ENCODE assay signal across 8 cellular contexts in the genomic region with DNA sequence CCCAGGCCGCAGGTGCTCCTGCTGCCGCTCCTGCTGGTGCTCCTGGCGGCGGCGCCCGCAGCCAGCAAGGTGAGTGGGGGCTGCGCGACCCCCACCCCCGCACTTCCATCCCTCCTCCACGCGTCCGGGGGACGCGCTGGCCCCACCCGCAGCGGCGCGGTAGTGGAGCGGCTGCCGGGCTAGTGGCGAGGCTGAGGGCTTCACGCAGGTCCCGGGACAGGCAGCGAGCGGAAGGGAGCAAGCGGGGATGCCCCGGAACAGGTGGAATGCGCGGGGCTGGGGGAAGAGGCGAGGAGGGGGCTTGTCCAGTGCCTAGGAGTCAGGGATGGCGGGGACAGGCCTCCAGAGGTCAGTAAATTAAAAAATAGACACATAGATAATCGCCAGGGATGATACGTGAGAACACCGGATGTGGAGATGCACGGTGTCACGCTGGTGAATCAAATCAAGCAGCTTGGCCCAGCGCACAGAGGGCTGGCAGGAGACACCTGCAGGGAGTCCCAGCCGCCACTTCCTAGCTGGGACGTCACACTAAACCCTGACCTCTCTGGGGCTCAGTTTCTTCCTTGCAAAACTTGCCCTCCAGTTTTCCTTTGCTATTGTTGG. TPM values are rescaled to one million over a fixed set of nuclear protein-coding genes. Genes with fewer than 3 reads are reported as not detected.
A peak's percentile ranks its signal among the peaks of the same experiment; 100 is the strongest.
DNase-seq lines count a peak whose midpoint lies in the region; ATAC-seq and TF ChIP-seq lines count a peak whose summit lies in the region.

No MANE protein-coding gene starts in this region.

- H3K4me2 ChIP-seq in KMS-11 (peak overlapping the region; percentile 72), mesendoderm (ENCODE audit: low read length) (peak overlapping the region; percentile 77)

- H3K4me1 ChIP-seq in KMS-11 (ENCODE audit: low read depth, poor library complexity, severe bottlenecking) (peaks cover 10% of the 10 kb centered on the region), mesendoderm (ENCODE audit: control insufficient read depth, low read depth, low read length) (no peaks in the 10 kb centered on the region)

- H4K20me1 ChIP-seq in KMS-11 (ENCODE audit: insufficient read depth), result no peaks in the 10 kb centered on the region

- H3K4ac ChIP-seq in mesendoderm (ENCODE audit: low read depth, low read length), result no peak overlapping the region

- H3K9ac ChIP-seq in KMS-11 (peak overlapping the region; percentile 85), mesendoderm (ENCODE audit: low read length) (peak overlapping the region; percentile 36)

- H2AK5ac ChIP-seq in mesendoderm (ENCODE audit: low read length), result no peak overlapping the region

- peak overlapping the region; percentile 77 for H2AFZ ChIP-seq in KMS-11 (ENCODE audit: low read depth)

- H3K4me3 Mint-ChIP-seq in central memory CD8-positive, alpha-beta T cell, result peak overlapping the region; percentile 34

- no peak overlapping the region for H4K5ac ChIP-seq in mesendoderm (ENCODE audit: low read length)

- peaks cover 2% of the 10 kb centered on the region for H3K36me3 Mint-ChIP-seq in central memory CD8-positive, alpha-beta T cell (ENCODE audit: insufficient read depth)

- TF ChIP-seq CTCF in KMS-11 (conservative IDR thresholded peaks at IDR 0.05; ENCODE audit: low read depth, low read length), result no peak

- H3K79me2 ChIP-seq in KMS-11 (ENCODE audit: insufficient read depth, low read depth) (no peaks in the 10 kb centered on the region), mesendoderm (ENCODE audit: control insufficient read depth, insufficient read depth, low read length) (no peaks in the 10 kb centered on the region)

- no peaks in the 10 kb centered on the region for H3K36me3 ChIP-seq in KMS-11 (ENCODE audit: insufficient read depth)
- no peaks in the 10 kb centered on the region for H3K36me3 ChIP-seq in mesendoderm (ENCODE audit: control insufficient read depth, insufficient read depth, low read length)

- H3K27me3 Mint-ChIP-seq in central memory CD8-positive, alpha-beta T cell, result peaks cover 70% of the 10 kb centered on the region

- no peak overlapping the region for H3K18ac ChIP-seq in mesendoderm (ENCODE audit: low read length)

- no peak overlapping the region for H2BK120ac ChIP-seq in mesendoderm (ENCODE audit: low read depth, low read length)

- no peaks in the 10 kb centered on the region for H3K27me3 ChIP-seq in KMS-11 (ENCODE audit: insufficient read depth, low read depth)
- peaks cover 8% of the 10 kb centered on the region for H3K27me3 ChIP-seq in mesendoderm (ENCODE audit: insufficient read depth, low read length, poor library complexity)

- H3K23ac ChIP-seq in mesendoderm (ENCODE audit: low read length), result no peak overlapping the region

- H3K27ac ChIP-seq in KMS-11, result peak overlapping the region; percentile 76
- H3K27ac ChIP-seq in mesendoderm (ENCODE audit: low read depth, low read length), result no peak overlapping the region

- DNase-seq in SHP77 (lab: John Stamatoyannopoulos, UW) (peak; percentile 0 to 13), SHP77 treated with DMSO at 0.1 percent for 48 hours (lab: John Stamatoyannopoulos, UW) (no peak), mesendoderm (peak; percentile 46), GOT3 (lab: John Stamatoyannopoulos, UW) (no peak), HT-29 (ENCODE audit: low spot score) (no peak)
- no peak for DNase-seq in central memory CD8-positive, alpha-beta T cell (ENCODE audit: low spot score in 2 of 2)

- H3K4me3 ChIP-seq in KMS-11 (IDR thresholded peaks at IDR 0.05; ENCODE audit: insufficient read depth, low read depth, low read length) (no peak overlapping the region), mesendoderm (ENCODE audit: low read length) (no peak overlapping the region)

- no peaks in the 10 kb centered on the region for H3K79me1 ChIP-seq in mesendoderm (ENCODE audit: low read length)

- WGBS in mesendoderm (ENCODE audit: extremely low coverage, insufficient coverage, low lambda C conversion rate), result no CpG with 5 or more reads among the region's 39 CpGs

- ATAC-seq in GM21825 (IDR thresholded peaks at IDR 0.05; ENCODE audit: unreplicated experiment), result peak; percentile 75
- peak; percentile 44 for ATAC-seq in central memory CD8-positive, alpha-beta T cell (replicated peaks; ENCODE audit: extremely low read depth, poor library complexity, severe bottlenecking)

- no peak overlapping the region for H2BK5ac ChIP-seq in mesendoderm (ENCODE audit: low read length)

- H4K8ac ChIP-seq in mesendoderm (ENCODE audit: low read depth, low read length), result no peak overlapping the region

- H3K27ac Mint-ChIP-seq in central memory CD8-positive, alpha-beta T cell (ENCODE audit: low read depth), result no peak overlapping the region

- no peak overlapping the region for H3K56ac ChIP-seq in mesendoderm (ENCODE audit: low read length)

- H3K4me1 Mint-ChIP-seq in central memory CD8-positive, alpha-beta T cell, result no peaks in the 10 kb centered on the region

- no peaks in the 10 kb centered on the region for H3K9me3 Mint-ChIP-seq in central memory CD8-positive, alpha-beta T cell

- H2BK15ac ChIP-seq in mesendoderm (replicated peaks; ENCODE audit: low read depth), result no peak overlapping the region

RNA-seq across cellular contexts. Expression of a gene that starts 0.4 kb away (rescaled TPM):
- 0.07 TPM for polyA plus RNA-seq in mesendoderm (2013, experiment 1 of 2)
- polyA plus RNA-seq in mesendoderm (2013, experiment 2 of 2), result 0.04 TPM
- total RNA-seq in HT-29 (2014; rRNA removed; shearing (Covaris generic)), result not detected in 2 replicates

RNA-seq across cellular contexts. Expression of a gene that starts 0.8 kb away (rescaled TPM):
- 0.27 TPM for polyA plus RNA-seq in mesendoderm (2013, experiment 1 of 2)
- 0.21 TPM for polyA plus RNA-seq in mesendoderm (2013, experiment 2 of 2)
- total RNA-seq in HT-29 (2014; rRNA removed; shearing (Covaris generic)), result not detected in 2 replicates

Comparison
In these comparisons a context has a peak if more than half of its experiments do, and no peak if none do; other contexts are left out.
1. DNase-seq: peak in SHP77 (2 of 2) and mesendoderm (single experiment); none in SHP77 treated with DMSO at 0.1 percent for 48 hours (single experiment), central memory CD8-positive, alpha-beta T cell (0 of 2), GOT3 (single experiment) and HT-29 (single experiment).